ENCODE assay signal across 29 cellular contexts in genomic region chr2:231679131-231679530, GRCh38. TPM values are rescaled to one million over a fixed set of nuclear protein-coding genes. Genes with fewer than 3 reads are reported as not detected.
DNase-seq lines count a peak whose midpoint lies in the region; TF ChIP-seq lines count a peak whose summit lies in the region.
"Had no signal": no experiment of that assay in that cellular context is flagged by ENCODE, and none has a peak within 500 bp of the region (broad histone marks: within the 10 kb centered on the region; RNA-seq: fewer than 3 reads in every experiment).

No MANE protein-coding gene starts in this region.

- H3K27ac ChIP-seq in DOHH2 (ENCODE audit: low read depth, low read length): peak overlapping the region; percentile 95
- peak overlapping the region; percentile 97 for H3K27ac ChIP-seq in RWPE1
- peak overlapping the region in 3 of 4 donors; percentile 88 to 95 (median 89) for H3K27ac ChIP-seq in esophagus squamous epithelium
- no peak overlapping the region for H3K27ac ChIP-seq in spleen
- peak overlapping the region in 2 of 4 donors; percentile 21 to 33 for H3K27ac ChIP-seq in sigmoid colon
- no peak overlapping the region for H3K27ac ChIP-seq in MM.1S (ENCODE audit: low read length)
- H3K27ac ChIP-seq: VCaP had no signal

- TF ChIP-seq CTCF in DOHH2 (IDR thresholded peaks at IDR 0.05; ENCODE audit: low read depth, low read length, poor library complexity, severe bottlenecking): no peak
- no peak for TF ChIP-seq CTCF in RWPE1 (conservative IDR thresholded peaks at IDR 0.05; ENCODE audit: low read depth)
- no peak for TF ChIP-seq CTCF in esophagus squamous epithelium (IDR thresholded peaks at IDR 0.05)
- no peak for TF ChIP-seq CTCF in spleen (IDR thresholded peaks at IDR 0.05 in 8 of 11, conservative IDR thresholded peaks at IDR 0.05 in 3 of 11)
- TF ChIP-seq CTCF in sigmoid colon (IDR thresholded peaks at IDR 0.05): no peak
- TF ChIP-seq CTCF in MM.1S (IDR thresholded peaks at IDR 0.05; ENCODE audit: low read length): no peak

- no peak for DNase-seq in RWPE1 (ENCODE audit: low spot score)
- no peak for DNase-seq in esophagus squamous epithelium (lab: John Stamatoyannopoulos, UW)
- DNase-seq in spleen: peak; percentile 75
- no peak for DNase-seq in AML-193 (lab: John Stamatoyannopoulos, UW)
- no peak for DNase-seq in NCI-H1092 treated with DMSO at 0.1 percent for 48 hours (lab: John Stamatoyannopoulos, UW)
- no peak for DNase-seq in sigmoid colon
- no peak for DNase-seq in MM.1S
- DNase-seq: ACHN; activated CD4-positive, alpha-beta T cell treated with anti-CD3 and anti-CD28 coated beads, Interleukin-2, amount 10 ng/mL, durations not matched to agents 24 days and 14 days; activated gamma-delta T cell; activated T-cell treated with anti-CD3 and anti-CD28 coated beads, Interleukin-2, amount 50 U/mL, for 24 hours; C1 segment of cervical spinal cord; central memory CD4-positive, alpha-beta T cell; DMS79; gastrocnemius medialis; GF-D8; HFFc6; NCI-H1105 treated with DMSO at 0.1 percent for 48 hours; NCI-H2029; NCI-H774; SK-N-SH; stimulated activated CD4-positive, alpha-beta T cell treated with anti-CD3 and anti-CD28 coated beads, Interleukin-15, amount 100 ng/mL, for 24 hours; stimulated activated naive CD8-positive, alpha-beta T cell treated with anti-CD3 and anti-CD28 coated beads, Interleukin-15, Interleukin-2, amounts not matched to agents 100 U/mL and 50 U/mL, for 24 hours; T-helper 2 cell; tibial artery had no signal

- intact Hi-C loops in esophagus squamous epithelium (cut with DNase I): loop anchor here (2.0 to 10.0 kb wide), 2 partner anchors 36 to 106 kb away; partner anchors contain the start of genes COPS7B and PDE6D
- intact Hi-C loops in spleen (cut with DNase I; ENCODE audit: low total_unique reads): no loop called here
- intact Hi-C loops in sigmoid colon (cut with DNase I): no loop called here

- H3K36me3 ChIP-seq in DOHH2 (ENCODE audit: control insufficient read depth, low read length): peaks cover 23% of the 10 kb centered on the region
- H3K36me3 ChIP-seq in esophagus squamous epithelium: no peaks in the 10 kb centered on the region
- H3K36me3 ChIP-seq in spleen: no peaks in the 10 kb centered on the region
- no peaks in the 10 kb centered on the region for H3K36me3 ChIP-seq in sigmoid colon
- no peaks in the 10 kb centered on the region for H3K36me3 ChIP-seq in MM.1S (replicated peaks; ENCODE audit: insufficient read depth, low read length)
- H3K36me3 ChIP-seq: gastrocnemius medialis, tibial artery had no signal

- H3K4me1 ChIP-seq in DOHH2 (ENCODE audit: control insufficient read depth, low read length): peaks cover 93% of the 10 kb centered on the region
- peaks cover 15 to 56% (median 18%) of the 10 kb centered on the region in 3 donors for H3K4me1 ChIP-seq in esophagus squamous epithelium
- peaks cover 18 to 57% (median 45%) of the 10 kb centered on the region in 6 donors for H3K4me1 ChIP-seq in spleen
- peaks cover 0 to 35% (median 25%) of the 10 kb centered on the region in 4 donors for H3K4me1 ChIP-seq in sigmoid colon
- peaks cover 13% of the 10 kb centered on the region for H3K4me1 ChIP-seq in MM.1S (ENCODE audit: low read length)

- no peaks in the 10 kb centered on the region for H3K27me3 ChIP-seq in DOHH2 (ENCODE audit: control insufficient read depth, low read length)
- no peaks in the 10 kb centered on the region for H3K27me3 ChIP-seq in esophagus squamous epithelium
- peaks cover 0 to 15% (median 0%) of the 10 kb centered on the region in 7 donors for H3K27me3 ChIP-seq in spleen (replicated peaks in 1 of 7)
- no peaks in the 10 kb centered on the region for H3K27me3 ChIP-seq in sigmoid colon
- H3K27me3 ChIP-seq in MM.1S (replicated peaks; ENCODE audit: insufficient read depth, low read length): no peaks in the 10 kb centered on the region
- H3K27me3 ChIP-seq: gastrocnemius medialis, hepatocyte, tibial artery had no signal

- CTCF ChIA-PET in RWPE1 (lab: Yijun Ruan, JAX): interaction anchor here (8.1 kb wide), 1 partner anchor 36 kb away, joined by 111 read pairs; no protein-coding TSS in a partner anchor

- H3K9ac ChIP-seq in MM.1S (ENCODE audit: low read length): no peak overlapping the region
- H3K9ac ChIP-seq: SK-N-SH had no signal

- H3F3A ChIP-seq in DOHH2 (ENCODE audit: control insufficient read depth, insufficient read depth): peaks cover 46% of the 10 kb centered on the region
- H3F3A ChIP-seq in MM.1S (ENCODE audit: insufficient read depth, low read length): peaks cover 7% of the 10 kb centered on the region; the same call in 1 of the 2 replicates

- POLR2A ChIA-PET in RWPE1 (lab: Yijun Ruan, JAX; ENCODE audit: low non-redundant PET): no interaction called here

- no peaks in the 10 kb centered on the region for H3K9me3 ChIP-seq in DOHH2 (ENCODE audit: control insufficient read depth, insufficient read depth, low read length)
- H3K9me3 ChIP-seq in esophagus squamous epithelium: no peaks in the 10 kb centered on the region
- no peaks in the 10 kb centered on the region for H3K9me3 ChIP-seq in spleen
- no peaks in the 10 kb centered on the region for H3K9me3 ChIP-seq in sigmoid colon
- H3K9me3 ChIP-seq in MM.1S (replicated peaks; ENCODE audit: insufficient read depth, low read length): no peaks in the 10 kb centered on the region
- H3K9me3 ChIP-seq: gastrocnemius medialis, SK-N-SH, tibial artery had no signal

- 92 to 100% methylated on average over 3 to 4 of the region's 4 CpGs for WGBS in esophagus squamous epithelium, 2 donors
- 77 to 97% (median 93%) methylated on average over 2 to 4 of the region's 4 CpGs for whole genome bisulfite sequencing in spleen, 5 donors
- 94 to 97% methylated on average over 4 of the region's 4 CpGs for WGBS in sigmoid colon, 2 donors

- H2AFZ ChIP-seq in MM.1S (ENCODE audit: low read length): no peak overlapping the region
- H2AFZ ChIP-seq: hepatocyte had no signal

- H3K4me3 ChIP-seq in DOHH2 (ENCODE audit: low read length) (no peak overlapping the region), esophagus squamous epithelium (no peak overlapping the region), spleen (no peak overlapping the region), sigmoid colon (no peak overlapping the region), MM.1S (ENCODE audit: low read length) (no peak overlapping the region)
- H3K4me3 ChIP-seq: gastrocnemius medialis, hepatocyte, lung, tibial artery had no signal

- H3K9me2 ChIP-seq in DOHH2 (replicated peaks; ENCODE audit: control insufficient read depth, low read length) (no peaks in the 10 kb centered on the region), MM.1S (replicated peaks; ENCODE audit: insufficient read depth, low read length) (no peaks in the 10 kb centered on the region)
- H3K9me2 ChIP-seq: SK-N-SH had no signal

- TF ChIP-seq EP300 in sigmoid colon (IDR thresholded peaks at IDR 0.05): no peak

- H4K20me1 ChIP-seq in DOHH2 (ENCODE audit: control insufficient read depth, insufficient read depth, low read depth, low read length) (no peaks in the 10 kb centered on the region), MM.1S (ENCODE audit: insufficient read depth, low read length) (no peaks in the 10 kb centered on the region)

- peak overlapping the region; percentile 92 for H3K4me2 ChIP-seq in DOHH2 (ENCODE audit: low read length)
- H3K4me2 ChIP-seq in MM.1S (ENCODE audit: low read depth, low read length): no peak overlapping the region
- H3K4me2 ChIP-seq: SK-N-SH had no signal

- no peak for TF ChIP-seq POLR2A in esophagus squamous epithelium (IDR thresholded peaks at IDR 0.05)
- no peak for TF ChIP-seq POLR2A in spleen (IDR thresholded peaks at IDR 0.05)
- TF ChIP-seq POLR2A in sigmoid colon (IDR thresholded peaks at IDR 0.05): no peak

- H3K79me2 ChIP-seq in DOHH2 (ENCODE audit: control insufficient read depth, low read length): peaks cover 49% of the 10 kb centered on the region
- H3K79me2 ChIP-seq in MM.1S (ENCODE audit: low read length): no peaks in the 10 kb centered on the region

RNA-seq across cellular contexts. Expression of gene PTMA, which starts 29.2 kb away (rescaled TPM):
- total RNA-seq in esophagus squamous epithelium: 1,000 to 10,000 TPM in 2 of 4 donors, 100 to 1,000 TPM in 2; 670 to 1,121 (median 903) TPM
- 100 to 1,000 TPM; 509 to 901 (median 767) TPM for total RNA-seq in spleen
- polyA plus RNA-seq in spleen: 1,000 to 10,000 TPM; 1,653 to 2,114 (median 1,725) TPM
- total RNA-seq in sigmoid colon: 1,000 to 10,000 TPM in 2 of 4 donors, 100 to 1,000 TPM in 2; 807 to 1,142 (median 1,007) TPM
- polyA plus RNA-seq in sigmoid colon: 1,000 to 10,000 TPM; 1,787 to 2,683 (median 1,800) TPM

Comparison
In these comparisons a context has a peak if more than half of its experiments do, and no peak if none do; other contexts are left out.
1. H3K27ac ChIP-seq: peak in DOHH2 (single experiment), RWPE1 (single experiment) and esophagus squamous epithelium (3 of 4); none in spleen (0 of 8) and MM.1S (single experiment).